18 cellular contexts compared by ENCODE assay signal in the genomic region with DNA sequence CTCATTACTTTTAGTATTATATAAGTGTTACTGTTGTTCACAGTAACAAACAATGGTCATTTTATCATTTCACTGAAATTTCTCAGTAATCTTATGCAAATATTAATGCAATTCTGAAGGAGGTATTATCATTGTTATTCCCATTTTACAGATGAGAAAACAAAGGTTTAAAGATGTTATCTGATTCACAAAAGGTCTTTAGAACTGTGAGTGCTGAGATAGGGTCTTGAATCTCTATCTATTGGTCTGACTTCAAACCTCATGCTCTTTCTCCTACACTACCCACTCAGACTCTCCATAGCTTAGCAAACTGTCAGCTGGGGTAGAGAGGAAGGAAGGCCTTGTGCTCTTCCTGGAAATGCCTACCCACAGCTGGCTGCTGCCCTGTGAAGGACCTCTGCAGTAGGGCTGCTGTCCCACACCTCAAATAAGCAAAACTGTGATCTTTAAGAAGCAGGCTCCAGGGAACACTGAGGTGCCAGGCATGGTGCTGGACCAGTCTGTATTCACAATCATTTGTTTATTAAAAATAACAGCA. TPM values are rescaled to one million over a fixed set of nuclear protein-coding genes. Genes with fewer than 3 reads are reported as not detected.
A peak's percentile ranks its signal among the peaks of the same experiment; 100 is the strongest.
DNase-seq lines count a peak whose midpoint lies in the region; TF ChIP-seq lines count a peak whose summit lies in the region.
"Had no signal": no experiment of that assay in that cellular context is flagged by ENCODE, and none has a peak within 500 bp of the region (broad histone marks: within the 10 kb centered on the region; RNA-seq: fewer than 3 reads in every experiment).

No MANE protein-coding gene starts in this region.

- H3K27me3 Mint-ChIP-seq in activated CD4-positive, alpha-beta T cell treated with anti-CD3 and anti-CD28 coated beads, Interleukin-2, amount 10 ng/mL, durations not matched to agents 7 days and 5 days, result no peaks in the 10 kb centered on the region
- no peaks in the 10 kb centered on the region for H3K27me3 Mint-ChIP-seq in T-helper 2 cell treated with Interferon-gamma antibody and Interleukin-4, amounts not matched to agents 5 μg/mL and 100 μg/mL, for 36 hours (ENCODE audit: low read depth)
- H3K27me3 Mint-ChIP-seq in dendritic cell treated with granulocyte-macrophage colony-stimulating factor and Interleukin-4, amounts not matched to agents 40 ng/mL and 50 ng/mL, for 4 days, result no peaks in the 10 kb centered on the region

- no peak for TF ChIP-seq CTCF in OCI-LY7 (conservative IDR thresholded peaks at IDR 0.05; ENCODE audit: low read length)
- TF ChIP-seq CTCF in tibial nerve (IDR thresholded peaks at IDR 0.05), result no peak

- no peak overlapping the region for H3K4me3 Mint-ChIP-seq in activated CD4-positive, alpha-beta T cell treated with anti-CD3 and anti-CD28 coated beads, Interleukin-2, amount 10 ng/mL, durations not matched to agents 7 days and 5 days
- H3K4me3 Mint-ChIP-seq in T-helper 2 cell treated with Interferon-gamma antibody and Interleukin-4, amounts not matched to agents 5 μg/mL and 100 μg/mL, for 36 hours, result peak overlapping the region; percentile 67
- no peak overlapping the region for H3K4me3 Mint-ChIP-seq in dendritic cell treated with granulocyte-macrophage colony-stimulating factor and Interleukin-4, amounts not matched to agents 40 ng/mL and 50 ng/mL, for 4 days
- H3K4me3 Mint-ChIP-seq: H9 had no signal

- H3K4me2 ChIP-seq in BLaER1 (peak overlapping the region; percentile 87), OCI-LY7 (ENCODE audit: low read length) (no peak overlapping the region)

- H3K27ac Mint-ChIP-seq in activated CD4-positive, alpha-beta T cell treated with anti-CD3 and anti-CD28 coated beads, Interleukin-2, amount 10 ng/mL, durations not matched to agents 7 days and 5 days, result peak overlapping the region; percentile 65
- peak overlapping the region; percentile 53 for H3K27ac Mint-ChIP-seq in T-helper 2 cell treated with Interferon-gamma antibody and Interleukin-4, amounts not matched to agents 5 μg/mL and 100 μg/mL, for 36 hours
- peak overlapping the region; percentile 35 for H3K27ac Mint-ChIP-seq in dendritic cell treated with granulocyte-macrophage colony-stimulating factor and Interleukin-4, amounts not matched to agents 40 ng/mL and 50 ng/mL, for 4 days
- H3K27ac Mint-ChIP-seq: H9 had no signal

- H3K4me3 ChIP-seq in BLaER1, result no peak overlapping the region
- no peak overlapping the region for H3K4me3 ChIP-seq in OCI-LY7 (ENCODE audit: low read depth, low read length, poor library complexity, severe bottlenecking)
- no peak overlapping the region for H3K4me3 ChIP-seq in tibial nerve

- no peak overlapping the region for H2AFZ ChIP-seq in OCI-LY7 (ENCODE audit: low read length)

- H3K79me2 ChIP-seq in OCI-LY7 (ENCODE audit: insufficient read depth, low read depth, low read length), result no peaks in the 10 kb centered on the region

- DNase-seq in activated CD4-positive, alpha-beta T cell treated with anti-CD3 and anti-CD28 coated beads, Interleukin-2, amount 10 ng/mL, durations not matched to agents 7 days and 5 days, result no peak
- DNase-seq in activated CD4-positive, alpha-beta T cell treated with anti-CD3 and anti-CD28 coated beads, Interleukin-2, amount 50 U/mL, for 4 hours, result no peak
- no peak for DNase-seq in T-helper 2 cell treated with Interferon-gamma antibody and Interleukin-4, amounts not matched to agents 5 μg/mL and 100 μg/mL, for 36 hours (ENCODE audit: low spot score)
- DNase-seq in OCI-LY7 (ENCODE audit: low spot score) (no peak), OCI-M1 (lab: John Stamatoyannopoulos, UW) (no peak), tibial nerve (ENCODE audit: low spot score in 2 of 2) (no peak)
- DNase-seq: COR-L47, DMS53, H9, NCI-H1436, NCI-H2029 treated with DMSO at 0.1 percent for 48 hours, NCI-H510A treated with DMSO at 0.1 percent for 48 hours, SIG-M5 had no signal

- TF ChIP-seq POLR2A in tibial nerve (IDR thresholded peaks at IDR 0.05), result no peak

- BruUV-seq in OCI-LY7 (replicated peaks; lab: Mats Ljungman, UMichigan), result no TSS peak

- peaks cover 62% of the 10 kb centered on the region for H3K36me3 Mint-ChIP-seq in activated CD4-positive, alpha-beta T cell treated with anti-CD3 and anti-CD28 coated beads, Interleukin-2, amount 10 ng/mL, durations not matched to agents 7 days and 5 days (ENCODE audit: low read depth)
- H3K36me3 Mint-ChIP-seq in T-helper 2 cell treated with Interferon-gamma antibody and Interleukin-4, amounts not matched to agents 5 μg/mL and 100 μg/mL, for 36 hours (ENCODE audit: low read depth), result peaks cover 69% of the 10 kb centered on the region
- H3K36me3 Mint-ChIP-seq in dendritic cell treated with granulocyte-macrophage colony-stimulating factor and Interleukin-4, amounts not matched to agents 40 ng/mL and 50 ng/mL, for 4 days (ENCODE audit: low read depth), result peaks cover 61% of the 10 kb centered on the region

- TF ChIP-seq EP300 in tibial nerve (IDR thresholded peaks at IDR 0.05), result no peak

- H4K20me1 ChIP-seq in BLaER1 (peaks cover 17% of the 10 kb centered on the region), OCI-LY7 (ENCODE audit: insufficient read depth, low read length) (no peaks in the 10 kb centered on the region)

- H3K9me3 ChIP-seq in BLaER1 (no peaks in the 10 kb centered on the region), OCI-LY7 (ENCODE audit: low read length) (no peaks in the 10 kb centered on the region), tibial nerve (no peaks in the 10 kb centered on the region)

- H3K4me1 ChIP-seq in BLaER1 (peaks cover 60% of the 10 kb centered on the region), OCI-LY7 (ENCODE audit: insufficient read depth, low read length, poor library complexity, severe bottlenecking) (no peaks in the 10 kb centered on the region), tibial nerve (peaks cover 0 to under 1% (median 0%) of the 10 kb centered on the region in 4 donors)

- POLR2A ChIA-PET in activated CD4-positive, alpha-beta T cell treated with anti-CD3 and anti-CD28 coated beads, Interleukin-2, amount 10 ng/mL, durations not matched to agents 7 days and 5 days (lab: Charles Lee), result no interaction called here
- POLR2A ChIA-PET in OCI-LY7 (lab: Charles Lee), result no interaction called here

- H3K27ac ChIP-seq in BLaER1 (no peak overlapping the region), OCI-LY7 (ENCODE audit: low read depth, low read length, poor library complexity, severe bottlenecking) (no peak overlapping the region), tibial nerve (no peak overlapping the region)
- H3K27ac ChIP-seq: C4-2B had no signal

- no peaks in the 10 kb centered on the region for H3K9me3 Mint-ChIP-seq in activated CD4-positive, alpha-beta T cell treated with anti-CD3 and anti-CD28 coated beads, Interleukin-2, amount 10 ng/mL, durations not matched to agents 7 days and 5 days
- no peaks in the 10 kb centered on the region for H3K9me3 Mint-ChIP-seq in T-helper 2 cell treated with Interferon-gamma antibody and Interleukin-4, amounts not matched to agents 5 μg/mL and 100 μg/mL, for 36 hours
- H3K9me3 Mint-ChIP-seq in dendritic cell treated with granulocyte-macrophage colony-stimulating factor and Interleukin-4, amounts not matched to agents 40 ng/mL and 50 ng/mL, for 4 days, result no peaks in the 10 kb centered on the region
- H3K9me3 Mint-ChIP-seq: H9 had no signal

- intact Hi-C loops in dendritic cell treated with granulocyte-macrophage colony-stimulating factor and Interleukin-4, amounts not matched to agents 40 ng/mL and 50 ng/mL, for 4 days (cut with micrococcal nuclease), result no loop called here
- intact Hi-C loops in OCI-LY7 (cut with micrococcal nuclease; ENCODE audit: unreplicated experiment), result no loop called here

- peaks cover 56% of the 10 kb centered on the region for H3K36me3 ChIP-seq in BLaER1
- peaks cover 76% of the 10 kb centered on the region for H3K36me3 ChIP-seq in OCI-LY7 (ENCODE audit: insufficient read depth, low read length)
- peaks cover 0 to 78% (median 4%) of the 10 kb centered on the region in 3 donors for H3K36me3 ChIP-seq in tibial nerve

- H3K27me3 ChIP-seq in BLaER1 (no peaks in the 10 kb centered on the region), tibial nerve (no peaks in the 10 kb centered on the region)

- peaks cover 59% of the 10 kb centered on the region for H3K4me1 Mint-ChIP-seq in activated CD4-positive, alpha-beta T cell treated with anti-CD3 and anti-CD28 coated beads, Interleukin-2, amount 10 ng/mL, durations not matched to agents 7 days and 5 days
- H3K4me1 Mint-ChIP-seq in T-helper 2 cell treated with Interferon-gamma antibody and Interleukin-4, amounts not matched to agents 5 μg/mL and 100 μg/mL, for 36 hours (ENCODE audit: low read depth), result peaks cover 54% of the 10 kb centered on the region
- H3K4me1 Mint-ChIP-seq in dendritic cell treated with granulocyte-macrophage colony-stimulating factor and Interleukin-4, amounts not matched to agents 40 ng/mL and 50 ng/mL, for 4 days (ENCODE audit: low read depth), result peaks cover 49% of the 10 kb centered on the region

- no peaks in the 10 kb centered on the region for H3K9me2 ChIP-seq in OCI-LY7 (ENCODE audit: insufficient read depth, low read length)

- H3K9ac ChIP-seq in BLaER1, result no peak overlapping the region

- CTCF ChIA-PET in activated CD4-positive, alpha-beta T cell treated with anti-CD3 and anti-CD28 coated beads, Interleukin-2, amount 10 ng/mL, durations not matched to agents 7 days and 5 days (lab: Charles Lee), result no interaction called here
- CTCF ChIA-PET in OCI-LY7 (lab: Charles Lee; ENCODE audit: unreplicated experiment), result no interaction called here

RNA-seq across cellular contexts. Expression of a gene that starts 6.2 kb away (rescaled TPM):
- total RNA-seq in activated CD4-positive, alpha-beta T cell treated with anti-CD3 and anti-CD28 coated beads, Interleukin-2, amount 10 ng/mL, durations not matched to agents 7 days and 5 days, result 1 to 10 TPM; 1.9 to 2.2 TPM
- 0.82 and 1.4 TPM in 2 replicates for total RNA-seq in OCI-LY7 (2014; rRNA removed; shearing (Covaris generic))
- 2.0 and 3.5 TPM in 2 replicates for total RNA-seq in OCI-LY7 (2022)
- total RNA-seq in tibial nerve, result 10 to 100 TPM in 3 of 4 donors, 1 to 10 TPM in 1; 7.2 to 32.4 (median 17.6) TPM

RNA-seq across cellular contexts. Expression of a gene that starts 7.7 kb away (rescaled TPM):
- total RNA-seq in activated CD4-positive, alpha-beta T cell treated with anti-CD3 and anti-CD28 coated beads, Interleukin-2, amount 10 ng/mL, durations not matched to agents 7 days and 5 days, result 100 to 1,000 TPM in 1 of 2 experiments, 10 to 100 TPM in 1; 81.9 to 101 TPM
- 112 and 114 TPM in 2 replicates for total RNA-seq in OCI-LY7 (2014; rRNA removed; shearing (Covaris generic))
- total RNA-seq in OCI-LY7 (2022) (116 and 119 TPM in 2 replicates), tibial nerve (10 to 100 TPM; 23.3 to 77.7 (median 36.4) TPM)

RNA-seq across cellular contexts. Expression of a gene that starts 26.3 kb away (rescaled TPM):
- total RNA-seq in activated CD4-positive, alpha-beta T cell treated with anti-CD3 and anti-CD28 coated beads, Interleukin-2, amount 10 ng/mL, durations not matched to agents 7 days and 5 days, result under 1 TPM; 0.29 to 0.32 TPM
- not detected in 2 replicates for total RNA-seq in OCI-LY7 (2014; rRNA removed; shearing (Covaris generic))
- total RNA-seq in OCI-LY7 (2022) (not detected in 2 replicates), tibial nerve (10 to 100 TPM; 12.5 to 27.8 (median 19.8) TPM)
- total RNA-seq: A172, H9, HT-29 had no signal

RNA-seq across cellular contexts. Expression of a gene that starts 58.8 kb away (rescaled TPM):
- total RNA-seq in activated CD4-positive, alpha-beta T cell treated with anti-CD3 and anti-CD28 coated beads, Interleukin-2, amount 10 ng/mL, durations not matched to agents 7 days and 5 days, result 10 to 100 TPM; 39.3 to 39.4 TPM
- 42.3 and 43.2 TPM in 2 replicates for total RNA-seq in OCI-LY7 (2014; rRNA removed; shearing (Covaris generic))
- total RNA-seq in OCI-LY7 (2022) (132 and 133 TPM in 2 replicates), tibial nerve (10 to 100 TPM; 10.2 to 75.6 (median 34.7) TPM)

Comparison
In these comparisons a context has a peak if more than half of its experiments do, and no peak if none do; other contexts are left out.
1. RNA of a gene that starts 26.3 kb away (total RNA-seq): 12.5 to 27.8 TPM in tibial nerve; 0.29 to 0.32 TPM in activated CD4-positive, alpha-beta T cell treated with anti-CD3 and anti-CD28 coated beads, Interleukin-2, amount 10 ng/mL, durations not matched to agents 7 days and 5 days and not detected in OCI-LY7; every median in the first group is over 10 times any median in the second.
2. Peak in every context shown above with its lines, with median percentiles within 50 percentile points of each other: H3K27ac Mint-ChIP-seq.